In the genomic region with DNA sequence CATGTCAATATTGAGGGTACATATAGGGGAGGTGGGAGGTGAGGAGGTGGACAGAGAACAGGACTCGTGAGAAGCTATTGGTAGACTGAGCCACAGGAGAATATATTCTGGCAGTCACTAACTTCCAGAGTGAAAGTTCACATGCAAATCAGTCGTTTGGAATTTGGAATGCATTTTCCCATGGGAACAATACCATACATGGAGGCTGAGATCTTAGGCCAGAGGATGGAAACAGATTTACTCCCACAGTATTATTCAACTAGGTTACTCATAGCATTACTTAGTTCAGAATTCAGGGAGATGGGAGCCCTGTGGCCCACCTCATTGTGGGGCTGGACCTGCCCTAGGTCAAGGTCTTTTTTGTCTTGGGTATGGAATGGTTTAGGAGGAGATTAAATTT, we compare ENCODE assay signal across 16 cellular contexts. TPM values are rescaled to one million over a fixed set of nuclear protein-coding genes. Genes with fewer than 3 reads are reported as not detected.
DNase-seq lines count a peak whose midpoint lies in the region; ATAC-seq and TF ChIP-seq lines count a peak whose summit lies in the region.
"Had no signal": no experiment of that assay in that cellular context is flagged by ENCODE, and none has a peak within 500 bp of the region (broad histone marks: within the 10 kb centered on the region; RNA-seq: fewer than 3 reads in every experiment).

No MANE protein-coding gene starts in this region.

- POLR2A ChIA-PET in AG04449 (lab: Yijun Ruan, JAX), result interaction anchor here (0.6 to 2.1 kb wide), 3 partner anchors 16 to 139 kb away, joined by 3 to 10 read pairs (median 5); a partner anchor contains a TSS

- TF ChIP-seq CTCF in AG04449 (IDR thresholded peaks at IDR 0.05; ENCODE audit: insufficient read depth, low read length, missing control alignments) (no peak), esophagus squamous epithelium (IDR thresholded peaks at IDR 0.05) (no peak), nephron (IDR thresholded peaks at IDR 0.05; ENCODE audit: unreplicated experiment in 3 of 3) (no peak)

- ATAC-seq in HG03280 (IDR thresholded peaks at IDR 0.05; ENCODE audit: unreplicated experiment) (no peak), GM18868 (IDR thresholded peaks at IDR 0.05; ENCODE audit: unreplicated experiment) (no peak), HG03565 (IDR thresholded peaks at IDR 0.05; ENCODE audit: unreplicated experiment) (no peak)
- ATAC-seq: mucosa of descending colon; stimulated activated memory B cell treated with anti-CD40 and anti-IgM and Interleukin-4, amounts not matched to agents 10 μg/mL and 1 μg/mL and 100 μg/mL, for 72 hours had no signal

- no peaks in the 10 kb centered on the region for H3K4me1 ChIP-seq in esophagus squamous epithelium

- H3K4me1 Mint-ChIP-seq in nephron, result peaks cover 12% of the 10 kb centered on the region
- H3K4me1 Mint-ChIP-seq: stimulated activated memory B cell treated with anti-CD40 and anti-IgM and Interleukin-4, amounts not matched to agents 10 μg/mL and 1 μg/mL and 100 μg/mL, for 72 hours had no signal

- TF ChIP-seq POLR2A in esophagus squamous epithelium (IDR thresholded peaks at IDR 0.05), result no peak

- H3K27ac ChIP-seq in esophagus squamous epithelium, result peak overlapping the region in 3 of 4 donors; percentile 32 to 74 (median 37)
- H3K27ac ChIP-seq: BLaER1 treated with 17β-estradiol and CSF1 and Interleukin-3, amounts not matched to agents 10 nM and 100 nM; RWPE1 had no signal

- intact Hi-C loops in esophagus squamous epithelium (cut with DNase I), result no loop called here

- H3K27me3 ChIP-seq in esophagus squamous epithelium, result no peaks in the 10 kb centered on the region
- H3K27me3 ChIP-seq: BLaER1 treated with 17β-estradiol and CSF1 and Interleukin-3, amounts not matched to agents 10 nM and 100 nM had no signal

- no peak overlapping the region for H3K4me3 ChIP-seq in AG04449 (ENCODE audit: low read depth, low read length)
- H3K4me3 ChIP-seq in esophagus squamous epithelium, result no peak overlapping the region
- H3K4me3 ChIP-seq: BLaER1 treated with 17β-estradiol and CSF1 and Interleukin-3, amounts not matched to agents 10 nM and 100 nM; mucosa of descending colon had no signal

- no peaks in the 10 kb centered on the region for H3K36me3 ChIP-seq in esophagus squamous epithelium
- H3K36me3 ChIP-seq: BLaER1 treated with 17β-estradiol and CSF1 and Interleukin-3, amounts not matched to agents 10 nM and 100 nM had no signal

- H3K27me3 Mint-ChIP-seq in nephron (ENCODE audit: low read depth), result no peaks in the 10 kb centered on the region
- H3K27me3 Mint-ChIP-seq: central memory CD8-positive, alpha-beta T cell had no signal

- no peak overlapping the region for H3K4me3 Mint-ChIP-seq in nephron
- H3K4me3 Mint-ChIP-seq: central memory CD8-positive, alpha-beta T cell; stimulated activated memory B cell treated with anti-CD40 and anti-IgM and Interleukin-4, amounts not matched to agents 10 μg/mL and 1 μg/mL and 100 μg/mL, for 72 hours had no signal

- CTCF ChIA-PET in AG04449 (lab: Yijun Ruan, JAX), result interaction anchor here (1.3 to 18.5 kb wide), 6 partner anchors 9 to 173 kb away, joined by 5 to 677 read pairs (median 17); no protein-coding TSS in a partner anchor

- peak overlapping the region; percentile 74 to 96 (median 80) for H3K27ac Mint-ChIP-seq in nephron
- H3K27ac Mint-ChIP-seq: stimulated activated memory B cell treated with anti-CD40 and anti-IgM and Interleukin-4, amounts not matched to agents 10 μg/mL and 1 μg/mL and 100 μg/mL, for 72 hours had no signal

- H3K9me3 ChIP-seq in esophagus squamous epithelium, result no peaks in the 10 kb centered on the region
- H3K9me3 ChIP-seq: BLaER1 treated with 17β-estradiol and CSF1 and Interleukin-3, amounts not matched to agents 10 nM and 100 nM; mucosa of descending colon had no signal

- DNase-seq in AG04449 (ENCODE audit: low read depth, low spot score), result peak; percentile 98
- DNase-seq in HS-5 (ENCODE audit: low read depth), result peak; percentile 67
- no peak for DNase-seq in esophagus squamous epithelium (lab: John Stamatoyannopoulos, UW)
- DNase-seq in NCI-H2196 (lab: John Stamatoyannopoulos, UW; ENCODE audit: unreplicated experiment), result no peak
- DNase-seq: activated T-cell treated with anti-CD3 and anti-CD28 coated beads for 4 hours, head of caudate nucleus, mucosa of descending colon, NCI-H446 had no signal

- H3K36me3 Mint-ChIP-seq in nephron (ENCODE audit: low read depth), result no peaks in the 10 kb centered on the region
- H3K36me3 Mint-ChIP-seq: stimulated activated memory B cell treated with anti-CD40 and anti-IgM and Interleukin-4, amounts not matched to agents 10 μg/mL and 1 μg/mL and 100 μg/mL, for 72 hours had no signal

- peaks cover 4% of the 10 kb centered on the region for H3K9me3 Mint-ChIP-seq in nephron
- H3K9me3 Mint-ChIP-seq: central memory CD8-positive, alpha-beta T cell; stimulated activated memory B cell treated with anti-CD40 and anti-IgM and Interleukin-4, amounts not matched to agents 10 μg/mL and 1 μg/mL and 100 μg/mL, for 72 hours had no signal

- 52 to 53% methylated on average over 2 of the region's 2 CpGs for WGBS in esophagus squamous epithelium, 2 donors

RNA-seq across cellular contexts. Expression of a gene that starts 36.4 kb away (rescaled TPM):
- 10 to 100 TPM; 31.0 to 49.3 (median 35.3) TPM for total RNA-seq in esophagus squamous epithelium

Comparison
In these comparisons a context has a peak if more than half of its experiments do, and no peak if none do; other contexts are left out.
1. DNase-seq: peak in AG04449 (single experiment) and HS-5 (single experiment); none in esophagus squamous epithelium (single experiment) and NCI-H2196 (single experiment).